Comparison of ENCODE assay signal across 8 cellular contexts in genomic region chr7:151172273-151173141, GRCh38. TPM values are rescaled to one million over a fixed set of nuclear protein-coding genes. Genes with fewer than 3 reads are reported as not detected.
DNase-seq lines count a peak whose midpoint lies in the region; ATAC-seq and TF ChIP-seq lines count a peak whose summit lies in the region.

No MANE protein-coding gene starts in this region.

- H3K27ac ChIP-seq in 22Rv1, result no peak overlapping the region

- DNase-seq in NCI-H526 treated with DMSO at 0.1 percent for 48 hours (lab: John Stamatoyannopoulos, UW) (peak; percentile 37), dermis blood vessel endothelial cell (peak; percentile 81), medulla oblongata (ENCODE audit: extremely low spot score) (peak; percentile 90)
- peak; percentile 77 for DNase-seq in activated CD4-positive, alpha-beta T cell treated with anti-CD3 and anti-CD28 coated beads, Interleukin-2, amount 50 U/mL, for 1 hour
- DNase-seq in stimulated activated CD8-positive, alpha-beta memory T cell treated with anti-CD3 and anti-CD28 coated beads, Interleukin-15, amount 100 ng/mL, for 24 hours (ENCODE audit: low read depth), result peak; percentile 71

- no peak overlapping the region for H3K4me3 ChIP-seq in GM12875 (ENCODE audit: low read depth, low read length)

- TF ChIP-seq CTCF in 22Rv1 (IDR thresholded peaks at IDR 0.05) (peak; percentile 100), GM12875 (IDR thresholded peaks at IDR 0.05; ENCODE audit: borderline replicate concordance, insufficient read depth, low read depth, low read length) (peak; percentile 100)

- peak; percentile 70 for ATAC-seq in HG02981 (IDR thresholded peaks at IDR 0.05; ENCODE audit: unreplicated experiment)

RNA-seq across cellular contexts. Expression of gene GBX1, which starts 5.0 kb away (rescaled TPM):
- not detected in 2 replicates for total RNA-seq in dermis blood vessel endothelial cell

RNA-seq across cellular contexts. Expression of gene ASB10, which starts 14.5 kb away (rescaled TPM):
- total RNA-seq in dermis blood vessel endothelial cell, result not detected in 2 replicates

RNA-seq across cellular contexts. Expression of gene H2BK1, which starts 37.8 kb away (rescaled TPM):
- not detected in 2 replicates for total RNA-seq in dermis blood vessel endothelial cell

RNA-seq across cellular contexts. Expression of gene ABCF2, which starts 54.5 kb away (rescaled TPM):
- total RNA-seq in dermis blood vessel endothelial cell, result 74.6 and 76.2 TPM in 2 replicates

RNA-seq across cellular contexts. Expression of gene CHPF2, which starts 59.8 kb away (rescaled TPM):
- 49.9 and 66.1 TPM in 2 replicates for total RNA-seq in dermis blood vessel endothelial cell

Comparison
In these comparisons a context has a peak if more than half of its experiments do, and no peak if none do; other contexts are left out.
1. DNase-seq: peak in every context shown above with its lines; median percentile 90 in medulla oblongata; 81 in dermis blood vessel endothelial cell; 77 in activated CD4-positive, alpha-beta T cell treated with anti-CD3 and anti-CD28 coated beads, Interleukin-2, amount 50 U/mL, for 1 hour; 71 in stimulated activated CD8-positive, alpha-beta memory T cell treated with anti-CD3 and anti-CD28 coated beads, Interleukin-15, amount 100 ng/mL, for 24 hours; 37 in NCI-H526 treated with DMSO at 0.1 percent for 48 hours.